Comparison of ENCODE assay signal across 12 cellular contexts in the genomic region with DNA sequence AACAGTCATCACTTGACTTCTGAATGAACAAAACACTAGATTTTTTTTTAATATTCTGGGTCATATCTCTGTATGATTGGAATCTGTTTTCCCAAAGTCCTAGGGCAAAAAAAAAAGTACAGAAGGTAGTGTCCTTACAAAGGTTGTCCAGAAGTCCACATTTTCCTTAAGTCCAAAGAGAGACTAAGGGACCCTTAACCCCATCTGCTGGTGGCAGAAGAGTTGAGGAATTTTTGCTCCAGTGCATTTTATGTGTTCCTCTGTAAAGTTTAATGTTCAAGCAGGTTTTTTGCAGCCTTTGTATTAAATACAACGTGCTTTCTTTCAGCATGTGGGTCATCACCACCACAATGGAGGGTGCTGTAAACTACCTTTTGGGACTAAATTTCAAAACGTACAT.
DNase-seq lines count a peak whose midpoint lies in the region; ATAC-seq, FAIRE-seq and TF ChIP-seq lines count a peak whose summit lies in the region.
"Had no signal": no experiment of that assay in that cellular context is flagged by ENCODE, and none has a peak within 500 bp of the region (broad histone marks: within the 10 kb centered on the region; RNA-seq: fewer than 3 reads in every experiment).

No MANE protein-coding gene starts in this region.

- 0% methylated on average over 2 of the region's 2 CpGs for WGBS in K562 (ENCODE audit: insufficient coverage, low coverage, missing lambda C conversion rate)
- 63% methylated on average over 2 of the region's 2 CpGs for whole genome bisulfite sequencing in mesenchymal stem cell

- H2BK120ac ChIP-seq in mesenchymal stem cell (ENCODE audit: low read depth, low read length) = no peak overlapping the region

- H3K9ac ChIP-seq in K562 (ENCODE audit: insufficient read depth in 1 of 2, low read depth in 2 of 2, low read length in 2 of 2) (no peak overlapping the region), mesenchymal stem cell (ENCODE audit: low read length) (no peak overlapping the region)

- no peaks in the 10 kb centered on the region for H3K79me1 ChIP-seq in mesenchymal stem cell (replicated peaks; ENCODE audit: low read length, poor library complexity, severe bottlenecking)

- CTCF ChIA-PET in K562 (lab: Yijun Ruan, JAX; ENCODE audit: low intra/inter-chr PET ratio) = no interaction called here
- CTCF ChIA-PET in activated CD8-positive, alpha-beta memory T cell treated with anti-CD3 and anti-CD28 coated beads, Interleukin-2, amount 10 ng/mL, durations not matched to agents 7 days and 5 days (lab: Charles Lee) = no interaction called here

- no peak for TF ChIP-seq EP300 in K562 (IDR thresholded peaks at IDR 0.05; ENCODE audit: low read length)

- H3K4me3 ChIP-seq in K562 (no peak overlapping the region), mesenchymal stem cell (ENCODE audit: insufficient read depth in 1 of 2, low read depth in 1 of 2, low read length in 2 of 2) (no peak overlapping the region)
- H3K4me3 ChIP-seq: lung, stomach had no signal

- no peak overlapping the region for H3K27ac ChIP-seq in K562 (ENCODE audit: extremely low read depth, low read depth, low read length)
- no peak overlapping the region for H3K27ac ChIP-seq in mesenchymal stem cell (ENCODE audit: low read length, poor library complexity, severe bottlenecking)
- H3K27ac ChIP-seq: stomach had no signal

- TF ChIP-seq POLR2A in K562 (conservative IDR thresholded peaks at IDR 0.05) = no peak

- no peak overlapping the region for H3K14ac ChIP-seq in mesenchymal stem cell (ENCODE audit: low read length in 2 of 2)

- H3K4ac ChIP-seq in mesenchymal stem cell (ENCODE audit: low read depth in 1 of 2, low read length in 2 of 2) = no peak overlapping the region

- no peak overlapping the region for H2BK12ac ChIP-seq in mesenchymal stem cell (ENCODE audit: low read length in 2 of 2)

- no peaks in the 10 kb centered on the region for H3K36me3 ChIP-seq in K562 (ENCODE audit: control insufficient read depth, insufficient read depth, low read length)
- H3K36me3 ChIP-seq in mesenchymal stem cell (ENCODE audit: control insufficient read depth in 1 of 2, insufficient read depth in 2 of 2, low read depth in 1 of 2, low read length in 2 of 2) = no peaks in the 10 kb centered on the region
- H3K36me3 ChIP-seq: stomach had no signal

- no peak overlapping the region for H2AK5ac ChIP-seq in mesenchymal stem cell (ENCODE audit: low read length, severe bottlenecking)

- peak; percentile 8 to 39; a peak in 2 of 4 replicates for TF ChIP-seq RAD21 in K562 (CRISPR knock-in tag; conservative IDR thresholded peaks at IDR 0.05 in 1 of 2, IDR thresholded peaks at IDR 0.05 in 1 of 2)

- H3K27me3 Mint-ChIP-seq in activated CD8-positive, alpha-beta memory T cell treated with anti-CD3 and anti-CD28 coated beads, Interleukin-2, amount 10 ng/mL, durations not matched to agents 7 days and 5 days = peaks cover 2% of the 10 kb centered on the region

- H3K27ac Mint-ChIP-seq in activated CD8-positive, alpha-beta memory T cell treated with anti-CD3 and anti-CD28 coated beads, Interleukin-2, amount 10 ng/mL, durations not matched to agents 7 days and 5 days = no peak overlapping the region

- H3K9me3 Mint-ChIP-seq in activated CD8-positive, alpha-beta memory T cell treated with anti-CD3 and anti-CD28 coated beads, Interleukin-2, amount 10 ng/mL, durations not matched to agents 7 days and 5 days (ENCODE audit: low read depth) = no peaks in the 10 kb centered on the region

- no peaks in the 10 kb centered on the region for H3K9me1 ChIP-seq in K562 (ENCODE audit: control insufficient read depth, insufficient read depth, low read length)

- no peak overlapping the region for H3K23ac ChIP-seq in mesenchymal stem cell (ENCODE audit: low read length in 2 of 2)

- DNase-seq in D721Med (ENCODE audit: insufficient read length, low spot score) (no peak), K562 (ENCODE audit: extremely low read depth in 1 of 4, low spot score in 3 of 4) (no peak), mesenchymal stem cell (peak; percentile 29), NOMO-1 treated with DMSO at 0.1 percent for 48 hours (lab: John Stamatoyannopoulos, UW; ENCODE audit: unreplicated experiment) (no peak), middle frontal gyrus (ENCODE audit: extremely low spot score, low spot score) (no peak)
- DNase-seq in activated CD8-positive, alpha-beta memory T cell treated with anti-CD3 and anti-CD28 coated beads, Interleukin-2, amount 10 ng/mL, durations not matched to agents 7 days and 5 days = no peak
- DNase-seq: GDM1, NCI-H1105, stomach had no signal

- ATAC-seq in K562 (no peak), HG03175 (IDR thresholded peaks at IDR 0.05; ENCODE audit: unreplicated experiment) (no peak)
- ATAC-seq in activated CD8-positive, alpha-beta memory T cell treated with anti-CD3 and anti-CD28 coated beads, Interleukin-2, amount 10 ng/mL, durations not matched to agents 7 days and 5 days = no peak

- POLR2A ChIA-PET in K562 (lab: Yijun Ruan, JAX) = no interaction called here

- H3K18ac ChIP-seq in mesenchymal stem cell (ENCODE audit: low read depth in 1 of 2, low read length in 2 of 2) = no peak overlapping the region

- FAIRE-seq in D721Med (lab: Jason Lieb, UNC) = no peak
- FAIRE-seq in K562 (lab: Jason Lieb, UNC) = no peak

- H3K4me2 ChIP-seq in K562 (ENCODE audit: insufficient read depth, low read length) (no peak overlapping the region), mesenchymal stem cell (ENCODE audit: low read length, poor library complexity, severe bottlenecking) (no peak overlapping the region)

- H2AFZ ChIP-seq in K562 (ENCODE audit: low read depth, low read length) = no peak overlapping the region
- H2AFZ ChIP-seq in mesenchymal stem cell (ENCODE audit: low read depth, low read length) = no peak overlapping the region

- H3K4me1 ChIP-seq in K562 (replicated peaks in 1 of 2; ENCODE audit: control insufficient read depth in 2 of 2, insufficient read depth in 2 of 2, low read length in 2 of 2) = no peaks in the 10 kb centered on the region
- peaks cover 6% of the 10 kb centered on the region for H3K4me1 ChIP-seq in mesenchymal stem cell (ENCODE audit: control insufficient read depth, insufficient read depth, low read depth, low read length)

- H3K4me3 Mint-ChIP-seq in activated CD8-positive, alpha-beta memory T cell treated with anti-CD3 and anti-CD28 coated beads, Interleukin-2, amount 10 ng/mL, durations not matched to agents 7 days and 5 days = no peak overlapping the region

- TF ChIP-seq CTCF in D721Med (IDR thresholded peaks at IDR 0.05; ENCODE audit: insufficient read depth, missing control alignments) (peak; percentile 36), LNCAP (IDR thresholded peaks at IDR 0.05) (peak; percentile 34; the same call in 1 of the 2 replicates), K562 (IDR thresholded peaks at IDR 0.05 in 2 of 3, conservative IDR thresholded peaks at IDR 0.05 in 1 of 3; ENCODE audit: insufficient read depth in 2 of 3, low read depth in 1 of 3, low read length in 3 of 3) (peak in 2 of 3 experiments; percentile 16 to 35; a peak in 2 of 6 replicates)

- no peak overlapping the region for H4K8ac ChIP-seq in mesenchymal stem cell (ENCODE audit: low read length)

- intact Hi-C loops in K562 (cut with micrococcal nuclease) = loop anchor here (5.0 to 10.0 kb wide), 2 partner anchors 177 to 595 kb away; no protein-coding TSS in a partner anchor

- H3K4me1 Mint-ChIP-seq in activated CD8-positive, alpha-beta memory T cell treated with anti-CD3 and anti-CD28 coated beads, Interleukin-2, amount 10 ng/mL, durations not matched to agents 7 days and 5 days = no peaks in the 10 kb centered on the region

- H2BK5ac ChIP-seq in mesenchymal stem cell (ENCODE audit: low read depth, low read length, poor library complexity, severe bottlenecking) = no peak overlapping the region

- H4K20me1 ChIP-seq in K562 (replicated peaks; ENCODE audit: control insufficient read depth, insufficient read depth, low read length) = no peaks in the 10 kb centered on the region

- BruUV-seq in K562 (replicated peaks; lab: Mats Ljungman, UMichigan) = no TSS peak

- H3K27me3 ChIP-seq in K562 (ENCODE audit: control insufficient read depth in 2 of 2, insufficient read depth in 2 of 2, low read length in 2 of 2) (peaks cover 15 to 27% of the 10 kb centered on the region in 2 experiments), mesenchymal stem cell (ENCODE audit: control insufficient read depth in 1 of 2, insufficient read depth in 1 of 2, low read length in 2 of 2) (no peaks in the 10 kb centered on the region)
- H3K27me3 ChIP-seq: stomach had no signal

- in situ Hi-C loops in K562 (cut with MboI) = no loop called here

- H3K9me3 ChIP-seq in K562 (replicated peaks; ENCODE audit: control insufficient read depth, insufficient read depth, low read depth, low read length) = no peaks in the 10 kb centered on the region
- no peaks in the 10 kb centered on the region for H3K9me3 ChIP-seq in mesenchymal stem cell (ENCODE audit: control insufficient read depth, low read length)
- H3K9me3 ChIP-seq: stomach had no signal

- H2BK15ac ChIP-seq in mesenchymal stem cell (ENCODE audit: low read depth, poor library complexity, severe bottlenecking) = no peak overlapping the region

- H3K79me2 ChIP-seq in K562 (ENCODE audit: control insufficient read depth, insufficient read depth, low read length) = no peaks in the 10 kb centered on the region

- no peaks in the 10 kb centered on the region for H3K36me3 Mint-ChIP-seq in activated CD8-positive, alpha-beta memory T cell treated with anti-CD3 and anti-CD28 coated beads, Interleukin-2, amount 10 ng/mL, durations not matched to agents 7 days and 5 days

- no peak overlapping the region for H4K91ac ChIP-seq in mesenchymal stem cell (ENCODE audit: low read length)

TF ChIP-seq in K562, 482 proteins besides CTCF, POLR2A, EP300 and RAD21:
- TF ChIP-seq SAFB2 (IDR thresholded peaks at IDR 0.05; ENCODE audit: borderline replicate concordance, low read depth, low read length, severe bottlenecking) (no peak), ZNF707 (CRISPR knock-in tag; conservative IDR thresholded peaks at IDR 0.05) (no peak), BCOR (IDR thresholded peaks at IDR 0.05) (no peak), CHD4 (IDR thresholded peaks at IDR 0.05; ENCODE audit: insufficient read depth, insufficient replicate concordance, low read depth, low read length, poor library complexity, severe bottlenecking) (no peak), ARID1B (IDR thresholded peaks at IDR 0.05) (no peak), ZNF354B (CRISPR knock-in tag; IDR thresholded peaks at IDR 0.05) (no peak), TFAM (CRISPR knock-in tag; conservative IDR thresholded peaks at IDR 0.05) (no peak)
